1 cellular context compared by ENCODE assay signal in the genomic region with DNA sequence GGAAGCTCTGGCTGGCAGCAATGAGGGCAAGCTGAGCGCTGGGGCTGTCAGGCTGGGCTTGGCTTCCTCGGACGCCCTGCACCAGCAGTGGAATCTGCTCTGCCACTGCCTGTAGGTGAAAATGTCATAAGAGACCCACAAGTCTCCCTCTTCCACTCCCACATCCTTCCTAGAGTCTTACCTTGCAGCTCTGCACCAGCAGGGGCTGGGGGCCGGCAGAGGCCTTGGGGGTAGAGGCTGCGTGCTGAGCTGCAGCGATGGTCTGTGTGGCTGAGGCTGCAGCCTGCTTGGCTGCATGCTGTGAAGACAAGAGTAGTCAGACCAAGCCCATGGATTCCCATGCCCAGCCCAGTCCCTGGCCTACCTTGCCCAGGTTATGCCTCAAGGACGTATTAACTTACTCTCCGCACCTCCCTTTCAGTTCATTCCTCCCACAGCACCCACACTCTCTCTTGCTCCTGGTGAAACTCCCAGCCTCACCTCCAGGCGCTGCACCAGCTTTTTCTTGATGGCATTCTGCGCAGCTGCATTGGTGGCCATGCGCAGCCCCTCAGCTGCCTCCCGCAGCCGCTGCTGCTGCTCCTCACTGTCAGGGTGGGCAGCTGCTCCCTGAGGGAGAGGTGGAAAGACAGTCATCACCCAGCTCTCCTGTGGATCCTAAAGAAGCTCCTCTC.
TF ChIP-seq lines count a peak whose summit lies in the region.

No MANE protein-coding gene starts in this region.

TF ChIP-seq in HepG2, 621 proteins besides CTCF, POLR2A, EP300 and RAD21:
- TF ChIP-seq, protein P1, sequence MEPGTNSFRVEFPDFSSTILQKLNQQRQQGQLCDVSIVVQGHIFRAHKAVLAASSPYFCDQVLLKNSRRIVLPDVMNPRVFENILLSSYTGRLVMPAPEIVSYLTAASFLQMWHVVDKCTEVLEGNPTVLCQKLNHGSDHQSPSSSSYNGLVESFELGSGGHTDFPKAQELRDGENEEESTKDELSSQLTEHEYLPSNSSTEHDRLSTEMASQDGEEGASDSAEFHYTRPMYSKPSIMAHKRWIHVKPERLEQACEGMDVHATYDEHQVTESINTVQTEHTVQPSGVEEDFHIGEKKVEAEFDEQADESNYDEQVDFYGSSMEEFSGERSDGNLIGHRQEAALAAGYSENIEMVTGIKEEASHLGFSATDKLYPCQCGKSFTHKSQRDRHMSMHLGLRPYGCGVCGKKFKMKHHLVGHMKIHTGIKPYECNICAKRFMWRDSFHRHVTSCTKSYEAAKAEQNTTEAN (CRISPR knock-in tag; conservative IDR thresholded peaks at IDR 0.05): no peak
- peak; percentile 10 for TF ChIP-seq AGO2 (optimal IDR thresholded peaks at IDR 0.05; ENCODE audit: low read depth, low read length)
